20 cellular contexts compared by ENCODE assay signal in the genomic region with DNA sequence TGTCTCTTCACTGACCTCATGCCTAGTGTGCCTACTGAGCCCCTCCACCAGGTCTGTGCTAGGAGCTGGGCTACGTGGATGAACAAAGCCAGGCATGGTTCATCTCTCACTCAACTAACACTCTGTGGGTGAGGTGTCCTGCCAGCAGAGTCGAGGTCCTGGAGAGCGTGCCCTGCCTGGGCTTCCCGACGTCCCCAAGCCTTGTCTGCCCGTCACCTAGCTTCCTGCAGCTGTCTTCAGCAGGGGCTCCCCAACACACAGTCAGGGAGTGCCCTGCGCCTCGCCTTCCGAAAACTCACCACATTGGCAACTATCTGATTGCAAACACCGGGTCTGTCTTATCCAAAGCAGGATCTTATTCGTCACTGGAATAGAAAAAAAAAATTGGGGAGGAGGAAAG.
DNase-seq lines count a peak whose midpoint lies in the region; TF ChIP-seq lines count a peak whose summit lies in the region.
"Had no signal": no experiment of that assay in that cellular context is flagged by ENCODE, and none has a peak within 500 bp of the region (broad histone marks: within the 10 kb centered on the region; RNA-seq: fewer than 3 reads in every experiment).

No MANE protein-coding gene starts in this region.

- 79 to 88% (median 85%) methylated on average over 10 to 11 of the region's 11 CpGs for WGBS in spleen, 5 donors
- 84% methylated on average over 11 of the region's 11 CpGs; no CpG with 5 or more reads in 1 of the 2 donors for WGBS in transverse colon (ENCODE audit: low coverage in 1 of 2), 2 donors

- peaks cover 0 to 46% (median 0%) of the 10 kb centered on the region in 7 donors for H3K27me3 ChIP-seq in spleen (replicated peaks in 1 of 7)
- peaks cover 11% of the 10 kb centered on the region for H3K27me3 ChIP-seq in transverse colon
- H3K27me3 ChIP-seq: BLaER1 had no signal

- H3K27ac ChIP-seq in spleen: no peak overlapping the region
- H3K27ac ChIP-seq in transverse colon: no peak overlapping the region
- H3K27ac ChIP-seq: 22Rv1, BLaER1, C4-2B, GM23248 had no signal

- no peak overlapping the region for H3K4me3 Mint-ChIP-seq in activated naive CD4-positive, alpha-beta T cell treated with anti-CD3 and anti-CD28 coated beads, Interleukin-2, amount 10 ng/mL, durations not matched to agents 7 days and 5 days
- H3K4me3 Mint-ChIP-seq in glutamatergic neuron (ENCODE audit: unreplicated experiment): peak overlapping the region; percentile 10
- H3K4me3 Mint-ChIP-seq in activated CD4-positive, alpha-beta T cell treated with anti-CD3 and anti-CD28 coated beads, Interleukin-2, amount 10 ng/mL, durations not matched to agents 7 days and 5 days: no peak overlapping the region
- H3K4me3 Mint-ChIP-seq: B cell; CD4-positive, CD25-positive, alpha-beta regulatory T cell; CD8-positive, alpha-beta T cell had no signal

- TF ChIP-seq CTCF in glutamatergic neuron (IDR thresholded peaks at IDR 0.05; ENCODE audit: partially characterized antibody, unreplicated experiment) (no peak), spleen (IDR thresholded peaks at IDR 0.05 in 8 of 11, conservative IDR thresholded peaks at IDR 0.05 in 3 of 11) (no peak), transverse colon (IDR thresholded peaks at IDR 0.05) (no peak)

- H3K36me3 ChIP-seq in spleen (no peaks in the 10 kb centered on the region), transverse colon (no peaks in the 10 kb centered on the region)
- H3K36me3 ChIP-seq: BLaER1 had no signal

- TF ChIP-seq POLR2A in spleen (IDR thresholded peaks at IDR 0.05) (no peak), transverse colon (IDR thresholded peaks at IDR 0.05) (no peak)

- POLR2A ChIA-PET in activated CD4-positive, alpha-beta T cell treated with anti-CD3 and anti-CD28 coated beads, Interleukin-2, amount 10 ng/mL, durations not matched to agents 7 days and 5 days (lab: Charles Lee): no interaction called here

- in situ Hi-C loops in transverse colon (cut with MboI; ENCODE audit: low pct_ligation_motif_present in 1 of 4, low pct_unique_long_range_greater_than_20kb in 1 of 4, low sequenced_read_pairs in 3 of 4): no loop called here

- H3K4me3 ChIP-seq in spleen (no peak overlapping the region), transverse colon (no peak overlapping the region)
- H3K4me3 ChIP-seq: BLaER1, GM12878, GM23248 had no signal

- CTCF ChIA-PET in activated naive CD4-positive, alpha-beta T cell treated with anti-CD3 and anti-CD28 coated beads, Interleukin-2, amount 10 ng/mL, durations not matched to agents 7 days and 5 days (lab: Charles Lee): no interaction called here
- CTCF ChIA-PET in activated CD4-positive, alpha-beta T cell treated with anti-CD3 and anti-CD28 coated beads, Interleukin-2, amount 10 ng/mL, durations not matched to agents 7 days and 5 days (lab: Charles Lee): interaction anchor here (1.1 kb wide), 1 partner anchor 18 kb away, joined by 4 read pairs; no protein-coding TSS in a partner anchor

- H3K27me3 Mint-ChIP-seq in activated naive CD4-positive, alpha-beta T cell treated with anti-CD3 and anti-CD28 coated beads, Interleukin-2, amount 10 ng/mL, durations not matched to agents 7 days and 5 days: peaks cover 8% of the 10 kb centered on the region
- peaks cover 7% of the 10 kb centered on the region for H3K27me3 Mint-ChIP-seq in glutamatergic neuron (ENCODE audit: unreplicated experiment)
- no peaks in the 10 kb centered on the region for H3K27me3 Mint-ChIP-seq in activated CD4-positive, alpha-beta T cell treated with anti-CD3 and anti-CD28 coated beads, Interleukin-2, amount 10 ng/mL, durations not matched to agents 7 days and 5 days

- no peaks in the 10 kb centered on the region for H3K9me3 ChIP-seq in spleen
- H3K9me3 ChIP-seq in transverse colon: no peaks in the 10 kb centered on the region
- H3K9me3 ChIP-seq: BLaER1, Caco-2 had no signal

- no peak for TF ChIP-seq EP300 in transverse colon (IDR thresholded peaks at IDR 0.05; ENCODE audit: low read depth)

- H3K9me3 Mint-ChIP-seq in activated naive CD4-positive, alpha-beta T cell treated with anti-CD3 and anti-CD28 coated beads, Interleukin-2, amount 10 ng/mL, durations not matched to agents 7 days and 5 days: no peaks in the 10 kb centered on the region
- peaks cover 3% of the 10 kb centered on the region for H3K9me3 Mint-ChIP-seq in glutamatergic neuron (ENCODE audit: unreplicated experiment)
- no peaks in the 10 kb centered on the region for H3K9me3 Mint-ChIP-seq in activated CD4-positive, alpha-beta T cell treated with anti-CD3 and anti-CD28 coated beads, Interleukin-2, amount 10 ng/mL, durations not matched to agents 7 days and 5 days
- H3K9me3 Mint-ChIP-seq: CD8-positive, alpha-beta T cell had no signal

- peak overlapping the region; percentile 16 for H3K27ac Mint-ChIP-seq in activated naive CD4-positive, alpha-beta T cell treated with anti-CD3 and anti-CD28 coated beads, Interleukin-2, amount 10 ng/mL, durations not matched to agents 7 days and 5 days
- H3K27ac Mint-ChIP-seq in glutamatergic neuron (ENCODE audit: unreplicated experiment): no peak overlapping the region
- H3K27ac Mint-ChIP-seq in activated CD4-positive, alpha-beta T cell treated with anti-CD3 and anti-CD28 coated beads, Interleukin-2, amount 10 ng/mL, durations not matched to agents 7 days and 5 days: no peak overlapping the region
- H3K27ac Mint-ChIP-seq: B cell; CD8-positive, alpha-beta T cell had no signal

- intact Hi-C loops in spleen (cut with DNase I; ENCODE audit: low total_unique reads): no loop called here
- intact Hi-C loops in transverse colon (cut with DNase I; ENCODE audit: low total_unique reads): no loop called here

- DNase-seq in activated naive CD4-positive, alpha-beta T cell treated with anti-CD3 and anti-CD28 coated beads, Interleukin-2, amount 10 ng/mL, durations not matched to agents 7 days and 5 days: no peak
- no peak for DNase-seq in activated naive CD4-positive, alpha-beta T cell treated with Interleukin-2 at 50 U/mL for 16 hours
- DNase-seq in glutamatergic neuron (no peak), spleen (peak; percentile 54), transverse colon (no peak)
- no peak for DNase-seq in activated CD4-positive, alpha-beta T cell treated with anti-CD3 and anti-CD28 coated beads, Interleukin-2, amount 10 ng/mL, durations not matched to agents 7 days and 5 days
- DNase-seq: Caco-2; CD4-positive, CD25-positive, alpha-beta regulatory T cell; CD8-positive, alpha-beta T cell; DMS153; DMS79; EL; GDM1; GM23248; H7 had no signal

- no peaks in the 10 kb centered on the region for H3K36me3 Mint-ChIP-seq in activated naive CD4-positive, alpha-beta T cell treated with anti-CD3 and anti-CD28 coated beads, Interleukin-2, amount 10 ng/mL, durations not matched to agents 7 days and 5 days
- no peaks in the 10 kb centered on the region for H3K36me3 Mint-ChIP-seq in glutamatergic neuron (ENCODE audit: unreplicated experiment)
- H3K36me3 Mint-ChIP-seq in activated CD4-positive, alpha-beta T cell treated with anti-CD3 and anti-CD28 coated beads, Interleukin-2, amount 10 ng/mL, durations not matched to agents 7 days and 5 days (ENCODE audit: low read depth): no peaks in the 10 kb centered on the region
- H3K36me3 Mint-ChIP-seq: CD4-positive, CD25-positive, alpha-beta regulatory T cell; CD8-positive, alpha-beta T cell had no signal

- H3K4me1 ChIP-seq in spleen (no peaks in the 10 kb centered on the region), transverse colon (no peaks in the 10 kb centered on the region)
- H3K4me1 ChIP-seq: BLaER1, Caco-2 had no signal

- H3K4me1 Mint-ChIP-seq in activated naive CD4-positive, alpha-beta T cell treated with anti-CD3 and anti-CD28 coated beads, Interleukin-2, amount 10 ng/mL, durations not matched to agents 7 days and 5 days: no peaks in the 10 kb centered on the region
- peaks cover 4% of the 10 kb centered on the region for H3K4me1 Mint-ChIP-seq in glutamatergic neuron (ENCODE audit: low read depth, unreplicated experiment)
- no peaks in the 10 kb centered on the region for H3K4me1 Mint-ChIP-seq in activated CD4-positive, alpha-beta T cell treated with anti-CD3 and anti-CD28 coated beads, Interleukin-2, amount 10 ng/mL, durations not matched to agents 7 days and 5 days
- H3K4me1 Mint-ChIP-seq: B cell; CD4-positive, CD25-positive, alpha-beta regulatory T cell had no signal
